8 cellular contexts compared by ENCODE assay signal in the genomic region with DNA sequence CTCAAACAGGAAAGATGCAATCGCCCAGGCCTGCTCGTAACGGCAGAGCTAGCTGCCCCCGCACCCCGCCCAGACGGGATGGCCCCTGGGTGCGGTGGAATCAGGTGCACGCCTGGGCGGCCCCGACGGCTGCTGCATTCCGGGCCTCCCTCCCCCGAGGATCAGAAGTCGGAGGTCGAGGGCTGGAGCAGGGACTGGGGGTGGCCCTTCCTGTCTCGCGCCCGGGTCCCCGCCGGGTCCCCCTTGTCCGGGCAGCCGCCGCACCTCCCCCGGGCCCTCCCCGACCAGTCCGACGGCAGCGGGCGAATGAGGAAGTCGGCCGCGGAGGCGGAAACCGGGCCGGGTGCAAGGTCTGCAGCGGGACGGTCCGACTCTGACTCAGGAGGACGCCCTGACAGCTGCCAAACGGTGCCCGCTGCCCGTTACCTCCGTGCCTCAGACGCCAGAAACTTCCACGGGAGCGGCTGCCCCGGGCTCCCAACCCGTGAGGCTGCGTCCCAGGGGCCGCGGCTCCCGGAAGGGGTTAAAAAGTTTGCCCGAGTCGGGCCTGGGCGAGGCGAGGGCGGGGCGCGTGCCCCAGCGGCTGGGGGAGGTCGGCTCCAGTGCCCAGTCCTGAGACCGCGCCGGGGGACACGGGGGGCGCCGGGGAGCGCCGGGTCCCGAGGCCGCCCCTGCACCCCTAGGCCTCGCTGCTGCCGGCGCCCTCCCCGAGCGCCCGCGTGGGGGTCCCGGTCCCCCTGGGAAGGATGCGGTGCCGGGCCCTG. TPM values are rescaled to one million over a fixed set of nuclear protein-coding genes. Genes with fewer than 3 reads are reported as not detected.
DNase-seq lines count a peak whose midpoint lies in the region; ATAC-seq and TF ChIP-seq lines count a peak whose summit lies in the region.

No MANE protein-coding gene starts in this region.

- peaks cover 0 to 6% (median 0%) of the 10 kb centered on the region in 3 donors for H3K36me3 ChIP-seq in Peyer's patch
- no peaks in the 10 kb centered on the region for H3K36me3 ChIP-seq in breast epithelium

- DNase-seq in DMS 273 (lab: John Stamatoyannopoulos, UW; ENCODE audit: unreplicated experiment) (peak; percentile 64), DMS 273 treated with DMSO at 0.1 percent for 48 hours (lab: John Stamatoyannopoulos, UW) (no peak), Peyer's patch (peak; percentile 77 to 93 (median 92)), breast epithelium (ENCODE audit: low spot score in 2 of 2) (peak in 1 of 2 donors; percentile 67), left colon (peak; percentile 77 to 87), 8988T (no peak)
- DNase-seq in stimulated activated CD4-positive, alpha-beta T cell treated with anti-CD3 and anti-CD28 coated beads, Interleukin-4, amount 100 ng/mL, for 24 hours, result peak; percentile 62

- H3K27ac ChIP-seq in Peyer's patch (peak overlapping the region; percentile 99 to 100 (median 99)), breast epithelium (peak overlapping the region; percentile 96 to 99)

- intact Hi-C loops in breast epithelium (cut with DNase I; ENCODE audit: low total_unique reads), result no loop called here
- intact Hi-C loops in left colon (cut with DNase I, micrococcal nuclease), result loop anchor here in 1 of 2 donors (10.0 kb wide), 1 partner anchor 78 kb away; no protein-coding TSS in a partner anchor

- TF ChIP-seq CTCF in Peyer's patch (IDR thresholded peaks at IDR 0.05), result peak in 1 of 6 experiments; percentile 7
- no peak for TF ChIP-seq CTCF in breast epithelium (IDR thresholded peaks at IDR 0.05)

- TF ChIP-seq POLR2A in Peyer's patch (IDR thresholded peaks at IDR 0.05) (peak; percentile 74 to 81), breast epithelium (IDR thresholded peaks at IDR 0.05) (no peak)

- H3K9me3 ChIP-seq in Peyer's patch (no peaks in the 10 kb centered on the region), breast epithelium (no peaks in the 10 kb centered on the region)

- no peaks in the 10 kb centered on the region for H3K27me3 ChIP-seq in Peyer's patch
- H3K27me3 ChIP-seq in breast epithelium, result no peaks in the 10 kb centered on the region

- H3K4me1 ChIP-seq in Peyer's patch, result peaks cover 0 to 35% (median 13%) of the 10 kb centered on the region in 4 donors
- H3K4me1 ChIP-seq in breast epithelium, result peaks cover 0 to 14% of the 10 kb centered on the region in 2 donors

- peak; percentile 5 for ATAC-seq in HG02678 (IDR thresholded peaks at IDR 0.05; ENCODE audit: unreplicated experiment)
- peak; percentile 57 for ATAC-seq in left colon

- peak overlapping the region; percentile 83 to 100 (median 96) for H3K4me3 ChIP-seq in Peyer's patch
- peak overlapping the region; percentile 81 to 100 (median 91) for H3K4me3 ChIP-seq in breast epithelium

RNA-seq across cellular contexts. Expression of a gene that starts 0.7 kb away (rescaled TPM):
- total RNA-seq in Peyer's patch, result 100 to 1,000 TPM; 337 to 553 (median 433) TPM
- total RNA-seq in breast epithelium, result 100 to 1,000 TPM; 169 to 392 (median 268) TPM
- total RNA-seq in left colon, result 100 to 1,000 TPM; 581 to 641 TPM

Comparison
In these comparisons a context has a peak if more than half of its experiments do, and no peak if none do; other contexts are left out.
1. DNase-seq: peak in DMS 273 (single experiment), Peyer's patch (3 of 3), left colon (2 of 2) and stimulated activated CD4-positive, alpha-beta T cell treated with anti-CD3 and anti-CD28 coated beads, Interleukin-4, amount 100 ng/mL, for 24 hours (single experiment); none in DMS 273 treated with DMSO at 0.1 percent for 48 hours (single experiment) and 8988T (single experiment).